In genomic region chr17:81923302-81924260, GRCh38 we compare ENCODE assay signal across 1 cellular context.
A peak's percentile ranks its signal among the peaks of the same experiment; 100 is the strongest.
TF ChIP-seq lines count a peak whose summit lies in the region.

No MANE protein-coding gene starts in this region.

TF ChIP-seq in K562, 482 proteins besides CTCF, POLR2A, EP300 and RAD21 (continued from another document and continues in another):
- TF ChIP-seq ZNF592 (IDR thresholded peaks at IDR 0.05) (peak; percentile 68; the same call in 1 of the 2 replicates), E2F3 (CRISPR knock-in tag; IDR thresholded peaks at IDR 0.05) (no peak), TAL1 (IDR thresholded peaks at IDR 0.05) (no peak), TCF7 (IDR thresholded peaks at IDR 0.05; ENCODE audit: borderline replicate concordance) (0 out of 2 replicates have a peak, but pooled peaks have one; percentile 41), CTBP1 (IDR thresholded peaks at IDR 0.05; ENCODE audit: borderline replicate concordance) (peak; percentile 82), NRF1 (conservative IDR thresholded peaks at IDR 0.05 in 1 of 2, IDR thresholded peaks at IDR 0.05 in 1 of 2) (no peak), ZNF584 (CRISPR knock-in tag; IDR thresholded peaks at IDR 0.05; ENCODE audit: low read depth) (no peak), ZBTB17 (CRISPR knock-in tag; IDR thresholded peaks at IDR 0.05) (0 out of 2 replicates have a peak, but pooled peaks have one; percentile 61), TARDBP (IDR thresholded peaks at IDR 0.05) (no peak), ARNT (IDR thresholded peaks at IDR 0.05) (peak in 1 of 2 experiments; percentile 64; a peak in 1 of 4 replicates), ETV5 (CRISPR knock-in tag; IDR thresholded peaks at IDR 0.05; ENCODE audit: low read depth) (no peak), BRF1 (IDR thresholded peaks at IDR 0.05; ENCODE audit: borderline replicate concordance, extremely low read depth, insufficient read length) (no peak), SMARCA4 (IDR thresholded peaks at IDR 0.05) (peak; percentile 79; the same call in 1 of the 2 replicates), POLR2G (IDR thresholded peaks at IDR 0.05; ENCODE audit: low read depth, low read length) (peak; percentile 69), COPS2 (conservative IDR thresholded peaks at IDR 0.05) (no peak), SAP30 (IDR thresholded peaks at IDR 0.05; ENCODE audit: borderline replicate concordance, insufficient read depth, low read depth, low read length, poor library complexity, severe bottlenecking) (no peak), PHTF2 (CRISPR knock-in tag; IDR thresholded peaks at IDR 0.05) (no peak), NEUROD1 (IDR thresholded peaks at IDR 0.05; ENCODE audit: borderline replicate concordance, low read depth, low read length, partially characterized antibody) (peak; percentile 62), ZBTB40 (IDR thresholded peaks at IDR 0.05) (no peak; the same call in 1 of the 2 replicates), ZBTB40 (CRISPR knock-in tag; IDR thresholded peaks at IDR 0.05) (no peak), SNRNP70 (optimal IDR thresholded peaks at IDR 0.05; ENCODE audit: low read depth, low read length) (no peak), CREBBP (IDR thresholded peaks at IDR 0.05; ENCODE audit: low read depth, low read length) (no peak), ZC3H11A (IDR thresholded peaks at IDR 0.05; ENCODE audit: low read depth, low read length) (0 out of 2 replicates have a peak, but pooled peaks have one; percentile 46), ZFX (CRISPR knock-in tag; IDR thresholded peaks at IDR 0.05) (peak; percentile 46; the same call in 1 of the 2 replicates), E2F5 (CRISPR knock-in tag; IDR thresholded peaks at IDR 0.05) (no peak), RB1 (IDR thresholded peaks at IDR 0.05; ENCODE audit: low read depth) (peak; percentile 81; the same call in 1 of the 2 replicates), ZFP30 (CRISPR knock-in tag; IDR thresholded peaks at IDR 0.05; ENCODE audit: borderline replicate concordance) (no peak), HMGN3 (IDR thresholded peaks at IDR 0.05; ENCODE audit: borderline replicate concordance, extremely low read depth, insufficient read length, low read depth, low read length) (peak; percentile 84)
- TF ChIP-seq, protein P1, sequence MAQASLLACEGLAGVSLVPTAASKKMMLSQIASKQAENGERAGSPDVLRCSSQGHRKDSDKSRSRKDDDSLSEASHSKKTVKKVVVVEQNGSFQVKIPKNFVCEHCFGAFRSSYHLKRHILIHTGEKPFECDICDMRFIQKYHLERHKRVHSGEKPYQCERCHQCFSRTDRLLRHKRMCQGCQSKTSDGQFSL (CRISPR knock-in tag; IDR thresholded peaks at IDR 0.05) = no peak
- TF ChIP-seq, protein P1 (tag; IDR thresholded peaks at IDR 0.05) = 0 out of 4 replicates have a peak, but pooled peaks of 1 of the 2 experiments have one; percentile 18
- TF ChIP-seq, protein P2, sequence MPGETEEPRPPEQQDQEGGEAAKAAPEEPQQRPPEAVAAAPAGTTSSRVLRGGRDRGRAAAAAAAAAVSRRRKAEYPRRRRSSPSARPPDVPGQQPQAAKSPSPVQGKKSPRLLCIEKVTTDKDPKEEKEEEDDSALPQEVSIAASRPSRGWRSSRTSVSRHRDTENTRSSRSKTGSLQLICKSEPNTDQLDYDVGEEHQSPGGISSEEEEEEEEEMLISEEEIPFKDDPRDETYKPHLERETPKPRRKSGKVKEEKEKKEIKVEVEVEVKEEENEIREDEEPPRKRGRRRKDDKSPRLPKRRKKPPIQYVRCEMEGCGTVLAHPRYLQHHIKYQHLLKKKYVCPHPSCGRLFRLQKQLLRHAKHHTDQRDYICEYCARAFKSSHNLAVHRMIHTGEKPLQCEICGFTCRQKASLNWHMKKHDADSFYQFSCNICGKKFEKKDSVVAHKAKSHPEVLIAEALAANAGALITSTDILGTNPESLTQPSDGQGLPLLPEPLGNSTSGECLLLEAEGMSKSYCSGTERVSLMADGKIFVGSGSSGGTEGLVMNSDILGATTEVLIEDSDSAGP (CRISPR knock-in tag; IDR thresholded peaks at IDR 0.05) = no peak
- TF ChIP-seq, protein P3, sequence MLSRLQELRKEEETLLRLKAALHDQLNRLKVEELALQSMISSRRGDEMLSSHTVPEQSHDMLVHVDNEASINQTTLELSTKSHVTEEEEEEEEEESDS (CRISPR knock-in tag; IDR thresholded peaks at IDR 0.05) = no peak
- TF ChIP-seq, protein P4, sequence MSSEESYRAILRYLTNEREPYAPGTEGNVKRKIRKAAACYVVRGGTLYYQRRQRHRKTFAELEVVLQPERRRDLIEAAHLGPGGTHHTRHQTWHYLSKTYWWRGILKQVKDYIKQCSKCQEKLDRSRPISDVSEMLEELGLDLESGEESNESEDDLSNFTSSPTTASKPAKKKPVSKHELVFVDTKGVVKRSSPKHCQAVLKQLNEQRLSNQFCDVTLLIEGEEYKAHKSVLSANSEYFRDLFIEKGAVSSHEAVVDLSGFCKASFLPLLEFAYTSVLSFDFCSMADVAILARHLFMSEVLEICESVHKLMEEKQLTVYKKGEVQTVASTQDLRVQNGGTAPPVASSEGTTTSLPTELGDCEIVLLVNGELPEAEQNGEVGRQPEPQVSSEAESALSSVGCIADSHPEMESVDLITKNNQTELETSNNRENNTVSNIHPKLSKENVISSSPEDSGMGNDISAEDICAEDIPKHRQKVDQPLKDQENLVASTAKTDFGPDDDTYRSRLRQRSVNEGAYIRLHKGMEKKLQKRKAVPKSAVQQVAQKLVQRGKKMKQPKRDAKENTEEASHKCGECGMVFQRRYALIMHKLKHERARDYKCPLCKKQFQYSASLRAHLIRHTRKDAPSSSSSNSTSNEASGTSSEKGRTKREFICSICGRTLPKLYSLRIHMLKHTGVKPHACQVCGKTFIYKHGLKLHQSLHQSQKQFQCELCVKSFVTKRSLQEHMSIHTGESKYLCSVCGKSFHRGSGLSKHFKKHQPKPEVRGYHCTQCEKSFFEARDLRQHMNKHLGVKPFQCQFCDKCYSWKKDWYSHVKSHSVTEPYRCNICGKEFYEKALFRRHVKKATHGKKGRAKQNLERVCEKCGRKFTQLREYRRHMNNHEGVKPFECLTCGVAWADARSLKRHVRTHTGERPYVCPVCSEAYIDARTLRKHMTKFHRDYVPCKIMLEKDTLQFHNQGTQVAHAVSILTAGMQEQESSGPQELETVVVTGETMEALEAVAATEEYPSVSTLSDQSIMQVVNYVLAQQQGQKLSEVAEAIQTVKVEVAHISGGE (CRISPR knock-in tag; IDR thresholded peaks at IDR 0.05) = peak in 1 of 3 experiments; percentile 49; a peak in 1 of 6 replicates
- TF ChIP-seq, protein P5, sequence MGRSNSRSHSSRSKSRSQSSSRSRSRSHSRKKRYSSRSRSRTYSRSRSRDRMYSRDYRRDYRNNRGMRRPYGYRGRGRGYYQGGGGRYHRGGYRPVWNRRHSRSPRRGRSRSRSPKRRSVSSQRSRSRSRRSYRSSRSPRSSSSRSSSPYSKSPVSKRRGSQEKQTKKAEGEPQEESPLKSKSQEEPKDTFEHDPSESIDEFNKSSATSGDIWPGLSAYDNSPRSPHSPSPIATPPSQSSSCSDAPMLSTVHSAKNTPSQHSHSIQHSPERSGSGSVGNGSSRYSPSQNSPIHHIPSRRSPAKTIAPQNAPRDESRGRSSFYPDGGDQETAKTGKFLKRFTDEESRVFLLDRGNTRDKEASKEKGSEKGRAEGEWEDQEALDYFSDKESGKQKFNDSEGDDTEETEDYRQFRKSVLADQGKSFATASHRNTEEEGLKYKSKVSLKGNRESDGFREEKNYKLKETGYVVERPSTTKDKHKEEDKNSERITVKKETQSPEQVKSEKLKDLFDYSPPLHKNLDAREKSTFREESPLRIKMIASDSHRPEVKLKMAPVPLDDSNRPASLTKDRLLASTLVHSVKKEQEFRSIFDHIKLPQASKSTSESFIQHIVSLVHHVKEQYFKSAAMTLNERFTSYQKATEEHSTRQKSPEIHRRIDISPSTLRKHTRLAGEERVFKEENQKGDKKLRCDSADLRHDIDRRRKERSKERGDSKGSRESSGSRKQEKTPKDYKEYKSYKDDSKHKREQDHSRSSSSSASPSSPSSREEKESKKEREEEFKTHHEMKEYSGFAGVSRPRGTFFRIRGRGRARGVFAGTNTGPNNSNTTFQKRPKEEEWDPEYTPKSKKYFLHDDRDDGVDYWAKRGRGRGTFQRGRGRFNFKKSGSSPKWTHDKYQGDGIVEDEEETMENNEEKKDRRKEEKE (IDR thresholded peaks at IDR 0.05; ENCODE audit: borderline replicate concordance in 1 of 2, control insufficient read depth in 1 of 2, low read depth in 2 of 2, low read length in 1 of 2) = 0 out of 4 replicates have a peak, but pooled peaks of 1 of the 2 experiments have one; percentile 48
